Comparison of ENCODE assay signal across 8 cellular contexts in the genomic region with DNA sequence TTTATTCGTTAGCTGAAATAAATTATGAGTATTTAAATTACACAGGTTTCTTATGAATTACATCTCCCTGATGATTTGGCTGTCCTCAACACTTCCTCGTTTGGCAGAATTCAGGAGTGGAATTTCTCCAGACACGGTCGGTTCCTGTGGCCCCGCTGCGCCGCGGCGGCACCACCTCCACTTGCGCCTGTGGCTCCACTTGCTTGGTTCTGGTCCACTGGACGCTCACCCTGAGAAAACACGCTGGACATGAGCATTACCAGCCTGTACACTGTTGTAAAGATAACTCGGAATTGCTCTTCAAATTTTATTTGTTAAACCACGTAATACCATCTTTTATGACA.
DNase-seq lines count a peak whose midpoint lies in the region; ATAC-seq and TF ChIP-seq lines count a peak whose summit lies in the region.

No MANE protein-coding gene starts in this region.

- CTCF ChIA-PET in activated naive CD4-positive, alpha-beta T cell treated with anti-CD3 and anti-CD28 coated beads for 36 hours (lab: Charles Lee), result no interaction called here

- peaks cover 30% of the 10 kb centered on the region for H3K4me1 Mint-ChIP-seq in activated naive CD4-positive, alpha-beta T cell treated with anti-CD3 and anti-CD28 coated beads for 36 hours (ENCODE audit: low read depth)

- H3K27me3 ChIP-seq in ascending aorta (no peaks in the 10 kb centered on the region), left lung (no peaks in the 10 kb centered on the region), transverse colon (no peaks in the 10 kb centered on the region)

- peak overlapping the region; percentile 70 for H3K27ac Mint-ChIP-seq in activated naive CD4-positive, alpha-beta T cell treated with anti-CD3 and anti-CD28 coated beads for 36 hours

- peak overlapping the region; percentile 68 to 87 for H3K4me3 ChIP-seq in ascending aorta
- peak overlapping the region; percentile 65 to 82 for H3K4me3 ChIP-seq in left lung
- H3K4me3 ChIP-seq in transverse colon, result peak overlapping the region; percentile 22 to 79 (median 72)

- in situ Hi-C loops in transverse colon (cut with MboI; ENCODE audit: low pct_ligation_motif_present in 1 of 4, low pct_unique_long_range_greater_than_20kb in 1 of 4, low sequenced_read_pairs in 3 of 4), result no loop called here

- peaks cover 31% of the 10 kb centered on the region for H3K36me3 Mint-ChIP-seq in activated naive CD4-positive, alpha-beta T cell treated with anti-CD3 and anti-CD28 coated beads for 36 hours (ENCODE audit: low read depth)

- H3K9me3 ChIP-seq in ascending aorta (peaks cover 0 to 2% of the 10 kb centered on the region in 2 donors), left lung (no peaks in the 10 kb centered on the region), transverse colon (no peaks in the 10 kb centered on the region)

- TF ChIP-seq CTCF in ascending aorta (IDR thresholded peaks at IDR 0.05), result no peak
- no peak for TF ChIP-seq CTCF in left lung (IDR thresholded peaks at IDR 0.05)
- TF ChIP-seq CTCF in transverse colon (IDR thresholded peaks at IDR 0.05), result no peak

- WGBS in transverse colon (ENCODE audit: low coverage in 1 of 2), 2 donors, result 4% methylated on average over 12 to 14 of the region's 14 CpGs

- H3K4me1 ChIP-seq in ascending aorta (peaks cover 3 to 6% of the 10 kb centered on the region in 2 donors), left lung (peaks cover 6 to 20% of the 10 kb centered on the region in 2 donors), transverse colon (peaks cover 9 to 19% (median 15%) of the 10 kb centered on the region in 4 donors)

- no peak for TF ChIP-seq POLR2A in transverse colon (IDR thresholded peaks at IDR 0.05)

- ATAC-seq in HG03175 (IDR thresholded peaks at IDR 0.05; ENCODE audit: unreplicated experiment) (peak; percentile 6), left lung (peak; percentile 33)

- H3K27ac ChIP-seq in ascending aorta (peak overlapping the region in 1 of 2 donors; percentile 47), left lung (peak overlapping the region; percentile 20 to 70), transverse colon (peak overlapping the region; percentile 72 to 79 (median 76))

- no peak for TF ChIP-seq EP300 in transverse colon (IDR thresholded peaks at IDR 0.05; ENCODE audit: low read depth)

- H3K4me3 Mint-ChIP-seq in activated naive CD4-positive, alpha-beta T cell treated with anti-CD3 and anti-CD28 coated beads for 36 hours, result peak overlapping the region; percentile 87

- peaks cover 2% of the 10 kb centered on the region for H3K9me3 Mint-ChIP-seq in activated naive CD4-positive, alpha-beta T cell treated with anti-CD3 and anti-CD28 coated beads for 36 hours

- H3K36me3 ChIP-seq in ascending aorta (peaks cover 0 to 6% of the 10 kb centered on the region in 2 donors), left lung (peaks cover 0 to 8% of the 10 kb centered on the region in 2 donors), transverse colon (no peaks in the 10 kb centered on the region)

- DNase-seq in activated naive CD4-positive, alpha-beta T cell treated with anti-CD3 and anti-CD28 coated beads for 36 hours, result no peak
- DNase-seq in activated naive CD4-positive, alpha-beta T cell (lab: John Stamatoyannopoulos, UW), result no peak
- DNase-seq in ascending aorta (ENCODE audit: low spot score in 2 of 2) (no peak), left lung (peak in 1 of 2 donors; percentile 87), transverse colon (no peak), SIG-M5 treated with dmso at 0.1 percent for 504 hours (lab: John Stamatoyannopoulos, UW; ENCODE audit: unreplicated experiment) (no peak), GDM1 (lab: John Stamatoyannopoulos, UW) (no peak)

- H3K27me3 Mint-ChIP-seq in activated naive CD4-positive, alpha-beta T cell treated with anti-CD3 and anti-CD28 coated beads for 36 hours (ENCODE audit: low read depth), result no peaks in the 10 kb centered on the region

- intact Hi-C loops in activated naive CD4-positive, alpha-beta T cell treated with anti-CD3 and anti-CD28 coated beads for 36 hours (cut with micrococcal nuclease), result loop anchor here (2.0 to 10.0 kb wide), 3 partner anchors 200 to 1432 kb away; a partner anchor contains a TSS
- intact Hi-C loops in ascending aorta (cut with DNase I) (loop anchor here (5.0 kb wide), 4 partner anchors 84 to 1094 kb away; a partner anchor contains a TSS), left lung (cut with DNase I) (no loop called here), transverse colon (cut with DNase I; ENCODE audit: low total_unique reads) (no loop called here)

Comparison
In these comparisons a context has a peak if more than half of its experiments do, and no peak if none do; other contexts are left out.
1. intact Hi-C loops: an anchor here in activated naive CD4-positive, alpha-beta T cell treated with anti-CD3 and anti-CD28 coated beads for 36 hours (2.0 to 10.0 kb wide) and ascending aorta (5.0 kb wide); none called in left lung and transverse colon.